1 cellular context compared by ENCODE assay signal in genomic region chr2:200138386-200139184, GRCh38.
TF ChIP-seq lines count a peak whose summit lies in the region.

No MANE protein-coding gene starts in this region.

TF ChIP-seq in HepG2, 621 proteins besides CTCF, POLR2A, EP300 and RAD21 (continued from another document):
- TF ChIP-seq, protein P1, sequence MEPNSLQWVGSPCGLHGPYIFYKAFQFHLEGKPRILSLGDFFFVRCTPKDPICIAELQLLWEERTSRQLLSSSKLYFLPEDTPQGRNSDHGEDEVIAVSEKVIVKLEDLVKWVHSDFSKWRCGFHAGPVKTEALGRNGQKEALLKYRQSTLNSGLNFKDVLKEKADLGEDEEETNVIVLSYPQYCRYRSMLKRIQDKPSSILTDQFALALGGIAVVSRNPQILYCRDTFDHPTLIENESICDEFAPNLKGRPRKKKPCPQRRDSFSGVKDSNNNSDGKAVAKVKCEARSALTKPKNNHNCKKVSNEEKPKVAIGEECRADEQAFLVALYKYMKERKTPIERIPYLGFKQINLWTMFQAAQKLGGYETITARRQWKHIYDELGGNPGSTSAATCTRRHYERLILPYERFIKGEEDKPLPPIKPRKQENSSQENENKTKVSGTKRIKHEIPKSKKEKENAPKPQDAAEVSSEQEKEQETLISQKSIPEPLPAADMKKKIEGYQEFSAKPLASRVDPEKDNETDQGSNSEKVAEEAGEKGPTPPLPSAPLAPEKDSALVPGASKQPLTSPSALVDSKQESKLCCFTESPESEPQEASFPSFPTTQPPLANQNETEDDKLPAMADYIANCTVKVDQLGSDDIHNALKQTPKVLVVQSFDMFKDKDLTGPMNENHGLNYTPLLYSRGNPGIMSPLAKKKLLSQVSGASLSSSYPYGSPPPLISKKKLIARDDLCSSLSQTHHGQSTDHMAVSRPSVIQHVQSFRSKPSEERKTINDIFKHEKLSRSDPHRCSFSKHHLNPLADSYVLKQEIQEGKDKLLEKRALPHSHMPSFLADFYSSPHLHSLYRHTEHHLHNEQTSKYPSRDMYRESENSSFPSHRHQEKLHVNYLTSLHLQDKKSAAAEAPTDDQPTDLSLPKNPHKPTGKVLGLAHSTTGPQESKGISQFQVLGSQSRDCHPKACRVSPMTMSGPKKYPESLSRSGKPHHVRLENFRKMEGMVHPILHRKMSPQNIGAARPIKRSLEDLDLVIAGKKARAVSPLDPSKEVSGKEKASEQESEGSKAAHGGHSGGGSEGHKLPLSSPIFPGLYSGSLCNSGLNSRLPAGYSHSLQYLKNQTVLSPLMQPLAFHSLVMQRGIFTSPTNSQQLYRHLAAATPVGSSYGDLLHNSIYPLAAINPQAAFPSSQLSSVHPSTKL (CRISPR knock-in tag; IDR thresholded peaks at IDR 0.05): 0 out of 2 replicates have a peak, but pooled peaks have one; percentile 10
